ENCODE assay signal across 19 cellular contexts in genomic region chr5:171269717-171270116, GRCh38. TPM values are rescaled to one million over a fixed set of nuclear protein-coding genes. Genes with fewer than 3 reads are reported as not detected.
DNase-seq lines count a peak whose midpoint lies in the region; ATAC-seq and TF ChIP-seq lines count a peak whose summit lies in the region.
"Had no signal": no experiment of that assay in that cellular context is flagged by ENCODE, and none has a peak within 500 bp of the region (broad histone marks: within the 10 kb centered on the region; RNA-seq: fewer than 3 reads in every experiment).

No MANE protein-coding gene starts in this region.

- peaks cover 6% of the 10 kb centered on the region for H3K9me3 Mint-ChIP-seq in glutamatergic neuron (ENCODE audit: unreplicated experiment)
- H3K9me3 Mint-ChIP-seq in activated CD4-positive, alpha-beta T cell treated with anti-CD3 and anti-CD28 coated beads for 36 hours (ENCODE audit: low read depth), result no peaks in the 10 kb centered on the region

- H3K4me3 Mint-ChIP-seq in glutamatergic neuron (ENCODE audit: unreplicated experiment), result peak overlapping the region; percentile 58
- no peak overlapping the region for H3K4me3 Mint-ChIP-seq in activated CD4-positive, alpha-beta T cell treated with anti-CD3 and anti-CD28 coated beads for 36 hours
- H3K4me3 Mint-ChIP-seq: activated T-cell treated with anti-CD3 and anti-CD28 coated beads, Interleukin-2, amount 50 U/mL, for 4 hours had no signal

- TF ChIP-seq CTCF in AG09309 (IDR thresholded peaks at IDR 0.05; ENCODE audit: control insufficient read depth, insufficient read depth, low read depth, low read length, missing control alignments), result no peak
- no peak for TF ChIP-seq CTCF in HEK293 (tag by site-specific recombination; IDR thresholded peaks at IDR 0.05)
- no peak for TF ChIP-seq CTCF in glutamatergic neuron (IDR thresholded peaks at IDR 0.05; ENCODE audit: partially characterized antibody, unreplicated experiment)
- TF ChIP-seq CTCF in coronary artery (IDR thresholded peaks at IDR 0.05), result no peak

- POLR2A ChIA-PET in HEK293 (lab: Yijun Ruan, JAX), result no interaction called here
- POLR2A ChIA-PET in activated CD4-positive, alpha-beta T cell treated with anti-CD3 and anti-CD28 coated beads for 36 hours (lab: Charles Lee), result no interaction called here

- ATAC-seq in activated CD4-positive, alpha-beta T cell treated with anti-CD3 and anti-CD28 coated beads for 36 hours, result no peak
- ATAC-seq: activated T-cell treated with anti-CD3 and anti-CD28 coated beads, Interleukin-2, amount 50 U/mL, for 4 hours had no signal

- H3K36me3 ChIP-seq in HEK293 (ENCODE audit: control insufficient read depth in 2 of 2, insufficient read depth in 1 of 2, low read length in 2 of 2) (no peaks in the 10 kb centered on the region), adipocyte (ENCODE audit: control insufficient read depth, insufficient read depth, low read length, severe bottlenecking) (no peaks in the 10 kb centered on the region)
- H3K36me3 ChIP-seq: upper lobe of left lung had no signal

- H3K4me3 ChIP-seq in AG09309 (ENCODE audit: control insufficient read depth, low read depth, low read length), result no peak overlapping the region
- H3K4me3 ChIP-seq in HEK293 (ENCODE audit: low read depth, low read length), result no peak overlapping the region
- H3K4me3 ChIP-seq in adipocyte (ENCODE audit: low read length), result no peak overlapping the region
- H3K4me3 ChIP-seq in coronary artery, result no peak overlapping the region
- H3K4me3 ChIP-seq: dorsolateral prefrontal cortex, upper lobe of left lung had no signal

- intact Hi-C loops in activated CD4-positive, alpha-beta T cell treated with anti-CD3 and anti-CD28 coated beads for 36 hours (cut with DNase I, micrococcal nuclease), result no loop called here

- H3K9ac ChIP-seq in adipocyte (ENCODE audit: low read length), result no peak overlapping the region

- peaks cover 3% of the 10 kb centered on the region for H3K4me1 ChIP-seq in HEK293 (ENCODE audit: control insufficient read depth, insufficient read depth, low read length)
- H3K4me1 ChIP-seq in adipocyte (ENCODE audit: control insufficient read depth, insufficient read depth, low read length), result peaks cover 21% of the 10 kb centered on the region
- H3K4me1 ChIP-seq: upper lobe of left lung had no signal

- CTCF ChIA-PET in HEK293 (lab: Yijun Ruan, JAX), result interaction anchor here (0.6 to 0.7 kb wide), 3 partner anchors 73 to 1178 kb away, joined by 3 read pairs; no protein-coding TSS in a partner anchor
- CTCF ChIA-PET in activated CD4-positive, alpha-beta T cell treated with anti-CD3 and anti-CD28 coated beads for 36 hours (lab: Charles Lee), result no interaction called here

- peak; percentile 92 for DNase-seq in AG09309 (ENCODE audit: low read depth)
- peak; percentile 88 for DNase-seq in adipocyte (ENCODE audit: low read depth)
- no peak for DNase-seq in glutamatergic neuron
- no peak for DNase-seq in anterior cingulate cortex (lab: John Stamatoyannopoulos, UW)
- no peak for DNase-seq in activated CD4-positive, alpha-beta T cell treated with anti-CD3 and anti-CD28 coated beads, Interleukin-2, amount 50 U/mL, for 4 hours
- no peak for DNase-seq in coronary artery (ENCODE audit: low spot score)
- DNase-seq in activated CD4-positive, alpha-beta T cell treated with anti-CD3 and anti-CD28 coated beads for 36 hours, result no peak
- DNase-seq: activated T-cell treated with anti-CD3 and anti-CD28 coated beads, Interleukin-2, amount 50 U/mL, for 4 hours; AML-193; DND-41; dorsolateral prefrontal cortex; NCI-H187 treated with DMSO at 0.1 percent for 48 hours; stimulated activated CD4-positive, alpha-beta T cell treated with anti-CD3 and anti-CD28 coated beads, Interleukin-2, amount 100 ng/mL, for 24 hours; T-helper 1 cell; upper lobe of left lung had no signal

- H3K27ac Mint-ChIP-seq in glutamatergic neuron (ENCODE audit: unreplicated experiment), result peak overlapping the region; percentile 96
- no peak overlapping the region for H3K27ac Mint-ChIP-seq in activated CD4-positive, alpha-beta T cell treated with anti-CD3 and anti-CD28 coated beads for 36 hours

- peaks cover 5% of the 10 kb centered on the region for H3K36me3 Mint-ChIP-seq in glutamatergic neuron (ENCODE audit: unreplicated experiment)
- no peaks in the 10 kb centered on the region for H3K36me3 Mint-ChIP-seq in activated CD4-positive, alpha-beta T cell treated with anti-CD3 and anti-CD28 coated beads for 36 hours (ENCODE audit: low read depth)

- peaks cover 5% of the 10 kb centered on the region for H3K27me3 Mint-ChIP-seq in glutamatergic neuron (ENCODE audit: unreplicated experiment)
- peaks cover 9% of the 10 kb centered on the region for H3K27me3 Mint-ChIP-seq in activated CD4-positive, alpha-beta T cell treated with anti-CD3 and anti-CD28 coated beads for 36 hours

- H3K27ac ChIP-seq in HEK293 (ENCODE audit: extremely low read depth, low read depth, low read length), result no peak overlapping the region
- H3K27ac ChIP-seq in coronary artery, result no peak overlapping the region
- H3K27ac ChIP-seq: dorsolateral prefrontal cortex, HL-60, upper lobe of left lung had no signal

- H3K27me3 ChIP-seq in adipocyte (replicated peaks; ENCODE audit: control insufficient read depth, insufficient read depth, low read length), result no peaks in the 10 kb centered on the region
- H3K27me3 ChIP-seq: dorsolateral prefrontal cortex, upper lobe of left lung had no signal

- no peaks in the 10 kb centered on the region for H3K9me3 ChIP-seq in HEK293 (ENCODE audit: control insufficient read depth, insufficient read depth, low read depth, low read length)
- no peaks in the 10 kb centered on the region for H3K9me3 ChIP-seq in adipocyte (ENCODE audit: control insufficient read depth, low read length)
- H3K9me3 ChIP-seq: upper lobe of left lung had no signal

- peaks cover 43% of the 10 kb centered on the region for H3K4me1 Mint-ChIP-seq in glutamatergic neuron (ENCODE audit: low read depth, unreplicated experiment)
- H3K4me1 Mint-ChIP-seq in activated CD4-positive, alpha-beta T cell treated with anti-CD3 and anti-CD28 coated beads for 36 hours, result peaks cover 6% of the 10 kb centered on the region

TF ChIP-seq in HEK293, 187 proteins besides CTCF, POLR2A, EP300 and RAD21 (continues in another document):
- TF ChIP-seq ZNF18 (tag by site-specific recombination; IDR thresholded peaks at IDR 0.05) (no peak), ZNF302 (tag by site-specific recombination; IDR thresholded peaks at IDR 0.05; ENCODE audit: low read depth) (no peak), ZNF24 (tag by site-specific recombination; IDR thresholded peaks at IDR 0.05) (peak; percentile 62; the same call in 1 of the 2 replicates), ZNF791 (tag by site-specific recombination; IDR thresholded peaks at IDR 0.05) (no peak), FEZF1 (tag by site-specific recombination; IDR thresholded peaks at IDR 0.05) (peak; percentile 28; the same call in 1 of the 2 replicates), OSR2 (tag by site-specific recombination; IDR thresholded peaks at IDR 0.05) (peak; percentile 81), ZNF580 (tag by site-specific recombination; IDR thresholded peaks at IDR 0.05) (no peak), ZNF660 (tag by site-specific recombination; IDR thresholded peaks at IDR 0.05) (peak; percentile 73), ZNF175 (tag by site-specific recombination; IDR thresholded peaks at IDR 0.05) (no peak), ZNF148 (tag by site-specific recombination; IDR thresholded peaks at IDR 0.05; ENCODE audit: borderline replicate concordance) (no peak), ZFP69B (tag by site-specific recombination; IDR thresholded peaks at IDR 0.05) (0 out of 2 replicates have a peak, but pooled peaks have one; percentile 49), ZNF19 (tag by site-specific recombination; IDR thresholded peaks at IDR 0.05; ENCODE audit: low read depth) (no peak), ZNF664 (tag by site-specific recombination; IDR thresholded peaks at IDR 0.05) (no peak), ZNF621 (tag by site-specific recombination; IDR thresholded peaks at IDR 0.05) (no peak), GFI1B (tag by site-specific recombination; IDR thresholded peaks at IDR 0.05) (no peak), ZNF335 (tag by site-specific recombination; conservative IDR thresholded peaks at IDR 0.05) (0 out of 2 replicates have a peak, but pooled peaks have one; percentile 40)

RNA-seq across cellular contexts. Expression of gene TLX3, which starts 39.3 kb away (rescaled TPM):
- total RNA-seq in glutamatergic neuron (ENCODE audit: unreplicated experiment), result 161 TPM
- total RNA-seq in activated CD4-positive, alpha-beta T cell treated with anti-CD3 and anti-CD28 coated beads for 36 hours, result not detected
- total RNA-seq: activated T-cell treated with anti-CD3 and anti-CD28 coated beads, Interleukin-2, amount 50 U/mL, for 4 hours; dorsolateral prefrontal cortex; LHCN-M2; pulmonary artery endothelial cell; upper lobe of left lung had no signal

Comparison
In these comparisons a context has a peak if more than half of its experiments do, and no peak if none do; other contexts are left out.
1. DNase-seq: peak in AG09309 (single experiment) and adipocyte (single experiment); none in glutamatergic neuron (single experiment), anterior cingulate cortex (0 of 58), activated CD4-positive, alpha-beta T cell treated with anti-CD3 and anti-CD28 coated beads, Interleukin-2, amount 50 U/mL, for 4 hours (0 of 2), coronary artery (single experiment) and activated CD4-positive, alpha-beta T cell treated with anti-CD3 and anti-CD28 coated beads for 36 hours (single experiment).
2. RNA of gene TLX3, which starts 39.3 kb away (total RNA-seq): 161 TPM in glutamatergic neuron (single experiment); not detected in activated CD4-positive, alpha-beta T cell treated with anti-CD3 and anti-CD28 coated beads for 36 hours; every median in the first group is over 100 times any median in the second.